1 cellular context compared by ENCODE assay signal in the genomic region with DNA sequence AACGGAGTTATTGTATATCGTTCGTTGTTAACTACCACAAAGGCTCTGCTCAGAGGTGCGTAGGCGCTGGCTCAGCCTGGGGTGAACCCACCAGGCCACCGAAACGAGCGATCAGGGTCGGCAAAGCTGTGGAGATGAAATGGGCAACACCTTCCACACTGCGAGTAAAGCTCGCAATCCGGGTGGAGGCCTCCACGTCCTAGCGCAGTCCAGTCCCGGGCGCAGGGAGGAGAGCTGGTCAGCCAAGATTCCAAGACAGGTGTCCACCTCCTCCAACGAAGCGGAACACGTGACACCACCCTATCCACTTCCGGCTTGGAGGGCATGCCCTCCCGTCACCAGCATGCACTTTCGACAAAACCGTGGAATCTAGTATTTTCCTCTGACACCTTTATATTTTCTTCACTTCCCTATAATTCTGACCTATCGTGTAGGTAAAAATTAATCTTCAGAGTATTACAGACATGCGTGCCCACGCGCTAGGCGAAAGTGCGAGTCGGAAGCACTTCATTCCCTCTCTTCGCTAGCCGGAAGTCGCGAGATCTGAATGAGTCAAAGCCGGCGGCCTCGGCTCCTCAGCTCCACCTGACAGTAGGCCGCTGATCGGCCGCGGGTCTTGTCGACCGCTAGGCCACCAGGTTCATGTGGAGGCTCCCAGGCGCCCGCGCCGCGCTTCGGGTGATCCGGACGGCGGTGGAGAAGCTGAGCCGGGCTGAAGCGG.
A peak's percentile ranks its signal among the peaks of the same experiment; 100 is the strongest.
TF ChIP-seq lines count a peak whose summit lies in the region.

Gene PDE12, plus strand, starts transcription at position 537 of the 721 bp plus-strand sequence. Its CDS starts 106 bp downstream, at position 643.

TF ChIP-seq in HEK293, 187 proteins besides CTCF, POLR2A, EP300 and RAD21 (continued from another document and continues in another):
- peak; percentile 93 for TF ChIP-seq ZNF629 (tag by site-specific recombination; IDR thresholded peaks at IDR 0.05)
- peak; percentile 83 for TF ChIP-seq ZNF335 (tag by site-specific recombination; conservative IDR thresholded peaks at IDR 0.05)
- TF ChIP-seq ZNF16 (tag by site-specific recombination; IDR thresholded peaks at IDR 0.05; ENCODE audit: low read depth): no peak
- TF ChIP-seq ZNF155 (tag by site-specific recombination; IDR thresholded peaks at IDR 0.05): no peak
- peak; percentile 48; the same call in 1 of the 2 replicates for TF ChIP-seq KLF7 (tag by site-specific recombination; IDR thresholded peaks at IDR 0.05; ENCODE audit: borderline replicate concordance)
- no peak for TF ChIP-seq ZNF707 (tag by site-specific recombination; IDR thresholded peaks at IDR 0.05)
- peak; percentile 74; the same call in 1 of the 2 replicates for TF ChIP-seq KLF10 (tag by site-specific recombination; IDR thresholded peaks at IDR 0.05)
- TF ChIP-seq GLI4 (tag by site-specific recombination; IDR thresholded peaks at IDR 0.05): peak; percentile 74; the same call in 1 of the 2 replicates
- TF ChIP-seq ZNF658 (tag by site-specific recombination; IDR thresholded peaks at IDR 0.05): no peak
- TF ChIP-seq, protein P1, sequence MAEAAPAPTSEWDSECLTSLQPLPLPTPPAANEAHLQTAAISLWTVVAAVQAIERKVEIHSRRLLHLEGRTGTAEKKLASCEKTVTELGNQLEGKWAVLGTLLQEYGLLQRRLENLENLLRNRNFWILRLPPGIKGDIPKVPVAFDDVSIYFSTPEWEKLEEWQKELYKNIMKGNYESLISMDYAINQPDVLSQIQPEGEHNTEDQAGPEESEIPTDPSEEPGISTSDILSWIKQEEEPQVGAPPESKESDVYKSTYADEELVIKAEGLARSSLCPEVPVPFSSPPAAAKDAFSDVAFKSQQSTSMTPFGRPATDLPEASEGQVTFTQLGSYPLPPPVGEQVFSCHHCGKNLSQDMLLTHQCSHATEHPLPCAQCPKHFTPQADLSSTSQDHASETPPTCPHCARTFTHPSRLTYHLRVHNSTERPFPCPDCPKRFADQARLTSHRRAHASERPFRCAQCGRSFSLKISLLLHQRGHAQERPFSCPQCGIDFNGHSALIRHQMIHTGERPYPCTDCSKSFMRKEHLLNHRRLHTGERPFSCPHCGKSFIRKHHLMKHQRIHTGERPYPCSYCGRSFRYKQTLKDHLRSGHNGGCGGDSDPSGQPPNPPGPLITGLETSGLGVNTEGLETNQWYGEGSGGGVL (tag by site-specific recombination; IDR thresholded peaks at IDR 0.05): 0 out of 2 replicates have a peak, but pooled peaks have one; percentile 44
- no peak for TF ChIP-seq ZNF157 (tag by site-specific recombination; IDR thresholded peaks at IDR 0.05)
- TF ChIP-seq ZBTB26 (tag by site-specific recombination; optimal IDR thresholded peaks at IDR 0.05): peak; percentile 64
- TF ChIP-seq ZNF777 (tag by site-specific recombination; IDR thresholded peaks at IDR 0.05; ENCODE audit: borderline replicate concordance): no peak
- TF ChIP-seq ZNF48 (tag by site-specific recombination; IDR thresholded peaks at IDR 0.05): no peak
- peak; percentile 82 for TF ChIP-seq ZFP37 (tag by site-specific recombination; IDR thresholded peaks at IDR 0.05)
- TF ChIP-seq ZNF692 (tag by site-specific recombination; IDR thresholded peaks at IDR 0.05): peak; percentile 74
- TF ChIP-seq, protein P2, sequence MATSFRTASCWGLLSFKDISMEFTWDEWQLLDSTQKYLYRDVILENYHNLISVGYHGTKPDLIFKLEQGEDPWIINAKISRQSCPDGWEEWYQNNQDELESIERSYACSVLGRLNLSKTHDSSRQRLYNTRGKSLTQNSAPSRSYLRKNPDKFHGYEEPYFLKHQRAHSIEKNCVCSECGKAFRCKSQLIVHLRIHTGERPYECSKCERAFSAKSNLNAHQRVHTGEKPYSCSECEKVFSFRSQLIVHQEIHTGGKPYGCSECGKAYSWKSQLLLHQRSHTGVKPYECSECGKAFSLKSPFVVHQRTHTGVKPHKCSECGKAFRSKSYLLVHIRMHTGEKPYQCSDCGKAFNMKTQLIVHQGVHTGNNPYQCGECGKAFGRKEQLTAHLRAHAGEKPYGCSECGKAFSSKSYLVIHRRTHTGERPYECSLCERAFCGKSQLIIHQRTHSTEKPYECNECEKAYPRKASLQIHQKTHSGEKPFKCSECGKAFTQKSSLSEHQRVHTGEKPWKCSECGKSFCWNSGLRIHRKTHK (tag by site-specific recombination; IDR thresholded peaks at IDR 0.05): no peak
- TF ChIP-seq ZNF514 (tag by site-specific recombination; IDR thresholded peaks at IDR 0.05): no peak
- TF ChIP-seq, protein P3, sequence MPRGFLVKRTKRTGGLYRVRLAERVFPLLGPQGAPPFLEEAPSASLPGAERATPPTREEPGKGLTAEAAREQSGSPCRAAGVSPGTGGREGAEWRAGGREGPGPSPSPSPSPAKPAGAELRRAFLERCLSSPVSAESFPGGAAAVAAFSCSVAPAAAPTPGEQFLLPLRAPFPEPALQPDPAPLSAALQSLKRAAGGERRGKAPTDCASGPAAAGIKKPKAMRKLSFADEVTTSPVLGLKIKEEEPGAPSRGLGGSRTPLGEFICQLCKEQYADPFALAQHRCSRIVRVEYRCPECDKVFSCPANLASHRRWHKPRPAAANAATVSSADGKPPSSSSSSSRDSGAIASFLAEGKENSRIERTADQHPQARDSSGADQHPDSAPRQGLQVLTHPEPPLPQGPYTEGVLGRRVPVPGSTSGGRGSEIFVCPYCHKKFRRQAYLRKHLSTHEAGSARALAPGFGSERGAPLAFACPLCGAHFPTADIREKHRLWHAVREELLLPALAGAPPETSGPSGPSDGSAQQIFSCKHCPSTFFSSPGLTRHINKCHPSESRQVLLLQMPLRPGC (tag by site-specific recombination; IDR thresholded peaks at IDR 0.05): peak; percentile 92
- peak; percentile 82 for TF ChIP-seq ELK4 (IDR thresholded peaks at IDR 0.05; ENCODE audit: borderline replicate concordance, low read depth, low read length)
- peak; percentile 61 for TF ChIP-seq YY1 (tag by site-specific recombination; IDR thresholded peaks at IDR 0.05)
- no peak for TF ChIP-seq BCL6B (tag by site-specific recombination; IDR thresholded peaks at IDR 0.05)
- peak; percentile 71; the same call in 1 of the 2 replicates for TF ChIP-seq ZSCAN30 (tag by site-specific recombination; IDR thresholded peaks at IDR 0.05)
- no peak for TF ChIP-seq ZNF280C (tag by site-specific recombination; IDR thresholded peaks at IDR 0.05)
- no peak for TF ChIP-seq ZNF701 (tag by site-specific recombination; IDR thresholded peaks at IDR 0.05)
- TF ChIP-seq ZNF19 (tag by site-specific recombination; IDR thresholded peaks at IDR 0.05; ENCODE audit: low read depth): no peak
- TF ChIP-seq ZNF174 (tag by site-specific recombination; IDR thresholded peaks at IDR 0.05): no peak
- peak; percentile 94 for TF ChIP-seq BCL11A (tag by site-specific recombination; IDR thresholded peaks at IDR 0.05; ENCODE audit: low read depth)
- peak; percentile 97 for TF ChIP-seq ZNF561 (tag by site-specific recombination; IDR thresholded peaks at IDR 0.05; ENCODE audit: borderline replicate concordance)
- TF ChIP-seq ZNF23 (tag by site-specific recombination; IDR thresholded peaks at IDR 0.05; ENCODE audit: borderline replicate concordance): no peak
- no peak for TF ChIP-seq ZBTB10 (tag by site-specific recombination; IDR thresholded peaks at IDR 0.05)
- TF ChIP-seq ZNF121 (tag by site-specific recombination; IDR thresholded peaks at IDR 0.05): no peak
- peak; percentile 91 for TF ChIP-seq ZNF366 (tag by site-specific recombination; conservative IDR thresholded peaks at IDR 0.05)
- peak; percentile 81 for TF ChIP-seq ZBTB17 (tag by site-specific recombination; IDR thresholded peaks at IDR 0.05)
- peak; percentile 87 for TF ChIP-seq ZNF394 (tag by site-specific recombination; IDR thresholded peaks at IDR 0.05; ENCODE audit: borderline replicate concordance)
- TF ChIP-seq ZNF133 (tag by site-specific recombination; IDR thresholded peaks at IDR 0.05): no peak
- no peak for TF ChIP-seq ZNF530 (tag by site-specific recombination; IDR thresholded peaks at IDR 0.05; ENCODE audit: low read depth)
- TF ChIP-seq ZNF112 (tag by site-specific recombination; IDR thresholded peaks at IDR 0.05): no peak
- TF ChIP-seq ZNF585B (tag by site-specific recombination; IDR thresholded peaks at IDR 0.05): no peak
- TF ChIP-seq, protein P4, sequence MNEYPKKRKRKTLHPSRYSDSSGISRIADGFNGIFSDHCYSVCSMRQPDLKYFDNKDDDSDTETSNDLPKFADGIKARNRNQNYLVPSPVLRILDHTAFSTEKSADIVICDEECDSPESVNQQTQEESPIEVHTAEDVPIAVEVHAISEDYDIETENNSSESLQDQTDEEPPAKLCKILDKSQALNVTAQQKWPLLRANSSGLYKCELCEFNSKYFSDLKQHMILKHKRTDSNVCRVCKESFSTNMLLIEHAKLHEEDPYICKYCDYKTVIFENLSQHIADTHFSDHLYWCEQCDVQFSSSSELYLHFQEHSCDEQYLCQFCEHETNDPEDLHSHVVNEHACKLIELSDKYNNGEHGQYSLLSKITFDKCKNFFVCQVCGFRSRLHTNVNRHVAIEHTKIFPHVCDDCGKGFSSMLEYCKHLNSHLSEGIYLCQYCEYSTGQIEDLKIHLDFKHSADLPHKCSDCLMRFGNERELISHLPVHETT (tag by site-specific recombination; IDR thresholded peaks at IDR 0.05): peak; percentile 98
- no peak for TF ChIP-seq ZNF175 (tag by site-specific recombination; IDR thresholded peaks at IDR 0.05)
- TF ChIP-seq ZNF571 (tag by site-specific recombination; IDR thresholded peaks at IDR 0.05): no peak
- TF ChIP-seq ZNF10 (tag by site-specific recombination; IDR thresholded peaks at IDR 0.05): peak; percentile 93
- peak; percentile 91 for TF ChIP-seq KLF8 (tag by site-specific recombination; IDR thresholded peaks at IDR 0.05)
